10 cellular contexts compared by ENCODE assay signal in the genomic region with DNA sequence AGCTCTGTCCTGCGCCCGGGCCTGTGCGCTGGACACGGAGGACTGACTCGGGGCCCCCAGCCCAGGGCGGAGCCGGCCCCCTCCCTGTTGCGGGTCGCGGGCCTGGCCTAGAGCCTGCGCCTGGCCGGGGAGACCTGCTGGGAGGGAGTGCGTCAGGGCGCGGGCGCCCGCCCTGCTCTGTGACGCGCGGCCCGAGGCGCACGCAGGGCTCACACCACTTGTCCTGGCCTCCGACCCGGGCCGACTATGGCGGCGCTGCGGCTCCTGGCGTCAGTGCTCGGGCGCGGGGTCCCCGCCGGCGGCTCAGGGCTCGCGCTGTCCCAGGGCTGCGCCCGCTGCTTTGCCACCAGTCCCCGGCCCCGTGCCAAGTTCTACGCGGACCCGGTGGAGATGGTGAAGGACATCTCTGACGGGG. TPM values are rescaled to one million over a fixed set of nuclear protein-coding genes. Genes with fewer than 3 reads are reported as not detected.
DNase-seq lines count a peak whose midpoint lies in the region; ATAC-seq and TF ChIP-seq lines count a peak whose summit lies in the region.
"Not testable (repeated sequence)": the region's sequence is repeated elsewhere in the genome, so short reads cannot be mapped to it uniquely, and the experiment has no call there.
"Had no signal": no experiment of that assay in that cellular context is flagged by ENCODE, and none has a peak within 500 bp of the region (broad histone marks: within the 10 kb centered on the region; RNA-seq: fewer than 3 reads in every experiment).

No MANE protein-coding gene starts in this region.

- not testable (repeated sequence) for H3K36me3 ChIP-seq in ACC112 (ENCODE audit: insufficient read depth, low read length); GM23248 (ENCODE audit: low read depth); OCI-LY3 (replicated peaks; ENCODE audit: low read depth, low read length); ectodermal cell (ENCODE audit: control insufficient read depth, insufficient read depth, low read length); right atrium auricular region; mucosa of descending colon (ENCODE audit: low read depth); skeletal muscle satellite cell (ENCODE audit: insufficient read depth, low read length)

- ATAC-seq in activated T-cell treated with anti-CD3 and anti-CD28 coated beads, Interleukin-2, amount 50 U/mL, for 72 hours (replicated peaks in 1 of 2): peak; percentile 58 to 60
- ATAC-seq in mucosa of descending colon: peak; percentile 42

- not testable (repeated sequence) for H3K27me3 ChIP-seq in ACC112 (ENCODE audit: insufficient read depth, low read length); GM23248 (replicated peaks; ENCODE audit: insufficient read depth); OCI-LY3 (ENCODE audit: low read depth, low read length); right atrium auricular region; skeletal muscle satellite cell (ENCODE audit: control insufficient read depth, insufficient read depth, low read length)
- peaks cover 15% of the 10 kb centered on the region for H3K27me3 ChIP-seq in ectodermal cell (ENCODE audit: control insufficient read depth, insufficient read depth, low read length, poor library complexity, severe bottlenecking)

- H3K27ac ChIP-seq in ACC112 (ENCODE audit: low read depth, low read length); GM23248; OCI-LY3 (ENCODE audit: low read length); ectodermal cell (ENCODE audit: insufficient read depth, low read depth, low read length, poor library complexity, severe bottlenecking): not testable (repeated sequence)
- H3K27ac ChIP-seq in right atrium auricular region: peak overlapping the region; percentile 55 to 74

- in situ Hi-C loops in GM23248 (cut with MboI): not testable (repeated sequence)

- not testable (repeated sequence) for H3K79me2 ChIP-seq in ACC112 (ENCODE audit: control insufficient read depth, insufficient read depth, low read length, unreplicated experiment); GM23248 (ENCODE audit: insufficient read depth); OCI-LY3 (ENCODE audit: low read length)

- H3K4me1 Mint-ChIP-seq in activated T-cell treated with anti-CD3 and anti-CD28 coated beads, Interleukin-2, amount 50 U/mL, for 72 hours (ENCODE audit: low read depth): not testable (repeated sequence)

- not testable (repeated sequence) for H3F3A ChIP-seq in GM23248 (ENCODE audit: insufficient read depth)

- H4K20me1 ChIP-seq in GM23248 (ENCODE audit: insufficient read depth); OCI-LY3 (ENCODE audit: insufficient read depth, low read length): not testable (repeated sequence)

- H3K4me3 ChIP-seq in ACC112 (ENCODE audit: low read depth, low read length) (0 out of 2 replicates have a peak overlapping the region, but pooled peaks have one; percentile 24), GM23248 (peak overlapping the region; percentile 55), OCI-LY3 (ENCODE audit: low read length) (peak overlapping the region; percentile 44), ectodermal cell (ENCODE audit: insufficient read depth, low read depth, low read length) (peak overlapping the region; percentile 20), right atrium auricular region (peak overlapping the region; percentile 21 to 39), skeletal muscle satellite cell (ENCODE audit: low read length) (peak overlapping the region; percentile 47)
- H3K4me3 ChIP-seq in mucosa of descending colon: not testable (repeated sequence)

- not testable (repeated sequence) for TF ChIP-seq CTCF in OCI-LY3 (IDR thresholded peaks at IDR 0.05; ENCODE audit: low read depth, low read length); right atrium auricular region (IDR thresholded peaks at IDR 0.05); mucosa of descending colon (IDR thresholded peaks at IDR 0.05)

- H3K4me2 ChIP-seq in GM23248 (ENCODE audit: unreplicated experiment) (peak overlapping the region; percentile 53), OCI-LY3 (ENCODE audit: low read length) (peak overlapping the region; percentile 22; the same call in 1 of the 2 replicates), skeletal muscle satellite cell (ENCODE audit: low read length) (peak overlapping the region; percentile 68)

- not testable (repeated sequence) for H3K4me1 ChIP-seq in ACC112 (ENCODE audit: control insufficient read depth, insufficient read depth, low read length, unreplicated experiment); GM23248 (ENCODE audit: insufficient read depth); OCI-LY3 (ENCODE audit: low read length); ectodermal cell (ENCODE audit: control insufficient read depth, insufficient read depth, low read length); right atrium auricular region; mucosa of descending colon (ENCODE audit: low read depth); skeletal muscle satellite cell (ENCODE audit: control insufficient read depth, insufficient read depth, low read length)

- intact Hi-C loops in mucosa of descending colon (cut with DNase I, micrococcal nuclease): not testable (repeated sequence)

- H3K36me3 Mint-ChIP-seq in activated T-cell treated with anti-CD3 and anti-CD28 coated beads, Interleukin-2, amount 50 U/mL, for 72 hours (ENCODE audit: insufficient read depth in 2 of 2): not testable (repeated sequence)

- H2AFZ ChIP-seq in ACC112 (ENCODE audit: low read length, unreplicated experiment); GM23248; OCI-LY3 (ENCODE audit: low read depth, low read length): not testable (repeated sequence)

- peak; percentile 30 for DNase-seq in GM23248
- DNase-seq in activated T-cell treated with anti-CD3 and anti-CD28 coated beads, Interleukin-2, amount 50 U/mL, for 72 hours; right atrium auricular region (ENCODE audit: low spot score); mucosa of descending colon: not testable (repeated sequence)

- not testable (repeated sequence) for H3K4me3 Mint-ChIP-seq in activated T-cell treated with anti-CD3 and anti-CD28 coated beads, Interleukin-2, amount 50 U/mL, for 72 hours

- H3K27ac Mint-ChIP-seq in activated T-cell treated with anti-CD3 and anti-CD28 coated beads, Interleukin-2, amount 50 U/mL, for 72 hours: not testable (repeated sequence)

- H3K9me2 ChIP-seq in GM23248 (ENCODE audit: insufficient read depth): not testable (repeated sequence)

- not testable (repeated sequence) for H3K27me3 Mint-ChIP-seq in activated T-cell treated with anti-CD3 and anti-CD28 coated beads, Interleukin-2, amount 50 U/mL, for 72 hours (ENCODE audit: low read depth)

- WGBS in GM23248 (ENCODE audit: low coverage in 1 of 2, low lambda C conversion rate in 2 of 2, missing lambda C conversion rate in 2 of 2), 2 experiments: no CpG with 5 or more reads among the region's 46 CpGs
- WGBS in ectodermal cell, 2 experiments: 2% methylated on average over 38 to 40 of the region's 46 CpGs

- H3K9me3 Mint-ChIP-seq in activated T-cell treated with anti-CD3 and anti-CD28 coated beads, Interleukin-2, amount 50 U/mL, for 72 hours: not testable (repeated sequence)

- H3K9ac ChIP-seq in GM23248: peak overlapping the region; percentile 42; the same call in 1 of the 2 replicates
- not testable (repeated sequence) for H3K9ac ChIP-seq in OCI-LY3 (ENCODE audit: low read length); skeletal muscle satellite cell (ENCODE audit: low read depth, low read length)

- not testable (repeated sequence) for H3K9me3 ChIP-seq in GM23248 (ENCODE audit: low read depth); OCI-LY3 (ENCODE audit: insufficient read depth, low read length); ectodermal cell (ENCODE audit: control insufficient read depth, low read length); right atrium auricular region; mucosa of descending colon; skeletal muscle satellite cell (replicated peaks; ENCODE audit: low read length)

RNA-seq across cellular contexts. Expression of gene BMP8A, which starts 23.3 kb away (rescaled TPM):
- total RNA-seq in GM23248 (2014; rRNA removed; shearing (Covaris generic)): not detected in 2 replicates
- polyA plus RNA-seq in GM23248 (2016; fragmentation: Nextera tagmentation; extraction: Ambion mirVana): not detected in 2 replicates
- total RNA-seq in activated T-cell treated with anti-CD3 and anti-CD28 coated beads, Interleukin-2, amount 50 U/mL, for 72 hours: under 1 TPM; 0.35 to 0.38 TPM
- polyA plus RNA-seq in ectodermal cell (2013, experiment 1 of 4): not detected
- polyA plus RNA-seq in ectodermal cell (2013, experiment 2 of 4): not detected
- polyA plus RNA-seq in ectodermal cell (2013, experiment 3 of 4): 0.16 TPM
- not detected for polyA plus RNA-seq in ectodermal cell (2013, experiment 4 of 4)
- total RNA-seq in right atrium auricular region (1 to 10 TPM; 1.4 to 3.2 TPM), mucosa of descending colon (1 to 10 TPM; 6.5 to 9.2 (median 8.2) TPM)
- under 0.01 TPM in 1 of 2 replicates, not detected in the other for total RNA-seq in skeletal muscle satellite cell (2012; rRNA removed)
- total RNA-seq: activated naive CD4-positive, alpha-beta T cell treated with anti-CD3 and anti-CD28 coated beads for 36 hours; CD4-positive, alpha-beta T cell had no signal
